12 cellular contexts compared by ENCODE assay signal in the genomic region with DNA sequence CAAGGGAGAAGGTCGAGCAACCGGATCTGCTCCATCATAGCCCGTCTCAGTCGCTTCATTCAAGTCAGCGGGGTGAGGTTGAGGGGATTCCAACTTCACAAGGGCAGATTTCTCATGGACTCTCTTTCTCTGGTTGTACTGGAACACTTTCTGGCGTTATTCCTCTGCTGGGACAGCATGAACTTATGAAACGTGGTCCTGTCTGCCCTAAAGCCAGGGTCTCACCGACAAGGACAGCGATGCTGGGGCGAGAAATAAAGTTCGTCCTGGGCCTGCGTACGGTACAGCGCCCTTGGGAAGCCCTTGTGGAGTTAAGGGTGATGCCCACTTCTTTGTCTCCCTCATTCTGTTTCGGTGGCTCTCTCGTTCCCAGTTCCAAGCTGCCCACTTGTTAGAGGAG. TPM values are rescaled to one million over a fixed set of nuclear protein-coding genes. Genes with fewer than 3 reads are reported as not detected.
A peak's percentile ranks its signal among the peaks of the same experiment; 100 is the strongest.
DNase-seq lines count a peak whose midpoint lies in the region; ATAC-seq and TF ChIP-seq lines count a peak whose summit lies in the region.
"Had no signal": no experiment of that assay in that cellular context is flagged by ENCODE, and none has a peak within 500 bp of the region (broad histone marks: within the 10 kb centered on the region; RNA-seq: fewer than 3 reads in every experiment).

No MANE protein-coding gene starts in this region.

- no peak for ATAC-seq in activated CD8-positive, alpha-beta T cell treated with anti-CD3 and anti-CD28 coated beads, Interleukin-2, amount 10 ng/mL, durations not matched to agents 7 days and 5 days
- ATAC-seq in activated CD8-positive, alpha-beta T cell treated with anti-CD3 and anti-CD28 coated beads for 36 hours, result no peak

- H3K4me1 Mint-ChIP-seq in activated CD8-positive, alpha-beta T cell treated with anti-CD3 and anti-CD28 coated beads, Interleukin-2, amount 10 ng/mL, durations not matched to agents 7 days and 5 days (ENCODE audit: low read depth), result peaks cover 22% of the 10 kb centered on the region
- peaks cover 8% of the 10 kb centered on the region for H3K4me1 Mint-ChIP-seq in activated CD8-positive, alpha-beta T cell treated with anti-CD3 and anti-CD28 coated beads for 36 hours (ENCODE audit: low read depth)

- intact Hi-C loops in activated CD8-positive, alpha-beta T cell treated with anti-CD3 and anti-CD28 coated beads for 36 hours (cut with micrococcal nuclease), result no loop called here

- H3K9ac ChIP-seq in OCI-LY3 (ENCODE audit: low read length), result no peak overlapping the region
- H3K9ac ChIP-seq in smooth muscle cell (ENCODE audit: low read depth), result no peak overlapping the region

- H2AFZ ChIP-seq in OCI-LY3 (ENCODE audit: low read depth, low read length), result no peak overlapping the region
- no peak overlapping the region for H2AFZ ChIP-seq in smooth muscle cell (ENCODE audit: low read depth)

- peaks cover 21% of the 10 kb centered on the region for H3K36me3 Mint-ChIP-seq in activated CD8-positive, alpha-beta T cell treated with anti-CD3 and anti-CD28 coated beads, Interleukin-2, amount 10 ng/mL, durations not matched to agents 7 days and 5 days (ENCODE audit: low read depth)
- peaks cover 18% of the 10 kb centered on the region for H3K36me3 Mint-ChIP-seq in activated CD8-positive, alpha-beta T cell treated with anti-CD3 and anti-CD28 coated beads for 36 hours (ENCODE audit: low read depth)

- H3K27ac Mint-ChIP-seq in activated CD8-positive, alpha-beta T cell treated with anti-CD3 and anti-CD28 coated beads, Interleukin-2, amount 10 ng/mL, durations not matched to agents 7 days and 5 days, result peak overlapping the region; percentile 64
- no peak overlapping the region for H3K27ac Mint-ChIP-seq in activated CD8-positive, alpha-beta T cell treated with anti-CD3 and anti-CD28 coated beads for 36 hours

- H3K36me3 ChIP-seq in OCI-LY3 (replicated peaks; ENCODE audit: low read depth, low read length), result peaks cover 40% of the 10 kb centered on the region
- H3K36me3 ChIP-seq in smooth muscle cell (ENCODE audit: low read depth), result no peaks in the 10 kb centered on the region

- no peak for DNase-seq in activated CD8-positive, alpha-beta T cell treated with anti-CD3 and anti-CD28 coated beads, Interleukin-2, amount 10 ng/mL, durations not matched to agents 7 days and 5 days
- DNase-seq in activated CD8-positive, alpha-beta T cell treated with anti-CD3 and anti-CD28 coated beads for 36 hours, result no peak
- DNase-seq in foreskin fibroblast, result no peak
- no peak for DNase-seq in smooth muscle cell (lab: John Stamatoyannopoulos, UW; ENCODE audit: unreplicated experiment)
- no peak for DNase-seq in SHP77 (lab: John Stamatoyannopoulos, UW)
- DNase-seq in hippocampal formation (lab: John Stamatoyannopoulos, UW), result no peak
- no peak for DNase-seq in NCI-H345 treated with DMSO at 0.1 percent for 48 hours (lab: John Stamatoyannopoulos, UW; ENCODE audit: unreplicated experiment)
- DNase-seq: dermis blood vessel endothelial cell; NCI-H510A treated with DMSO at 0.1 percent for 48 hours; stimulated activated CD4-positive, alpha-beta T cell treated with anti-CD3 and anti-CD28 coated beads, Interleukin-1b, Interleukin-23, amount 100 ng/mL, for 48 hours had no signal

- POLR2A ChIA-PET in activated CD8-positive, alpha-beta T cell treated with anti-CD3 and anti-CD28 coated beads, Interleukin-2, amount 10 ng/mL, durations not matched to agents 7 days and 5 days (lab: Charles Lee), result no interaction called here
- POLR2A ChIA-PET in activated CD8-positive, alpha-beta T cell treated with anti-CD3 and anti-CD28 coated beads for 36 hours (lab: Charles Lee), result no interaction called here

- H3K4me2 ChIP-seq in OCI-LY3 (ENCODE audit: low read length), result peak overlapping the region; percentile 96
- peak overlapping the region; percentile 93 for H3K4me2 ChIP-seq in smooth muscle cell

- CTCF ChIA-PET in activated CD8-positive, alpha-beta T cell treated with anti-CD3 and anti-CD28 coated beads, Interleukin-2, amount 10 ng/mL, durations not matched to agents 7 days and 5 days (lab: Charles Lee), result interaction anchor here (1.5 kb wide), 1 partner anchor 107 kb away, joined by 4 read pairs; no protein-coding TSS in a partner anchor
- CTCF ChIA-PET in activated CD8-positive, alpha-beta T cell treated with anti-CD3 and anti-CD28 coated beads for 36 hours (lab: Charles Lee), result no interaction called here

- peak overlapping the region; percentile 83 for H3K4me3 ChIP-seq in OCI-LY3 (ENCODE audit: low read length)
- peak overlapping the region; percentile 87 for H3K4me3 ChIP-seq in foreskin fibroblast (ENCODE audit: low read depth in 1 of 2, low read length in 2 of 2)
- H3K4me3 ChIP-seq in smooth muscle cell, result peak overlapping the region; percentile 78

- H3K9me3 ChIP-seq in OCI-LY3 (ENCODE audit: insufficient read depth, low read length), result no peaks in the 10 kb centered on the region
- H3K9me3 ChIP-seq in smooth muscle cell (replicated peaks; ENCODE audit: low read depth), result no peaks in the 10 kb centered on the region

- no peaks in the 10 kb centered on the region for H3K27me3 Mint-ChIP-seq in activated CD8-positive, alpha-beta T cell treated with anti-CD3 and anti-CD28 coated beads, Interleukin-2, amount 10 ng/mL, durations not matched to agents 7 days and 5 days (ENCODE audit: low read depth)
- no peaks in the 10 kb centered on the region for H3K27me3 Mint-ChIP-seq in activated CD8-positive, alpha-beta T cell treated with anti-CD3 and anti-CD28 coated beads for 36 hours

- no peak for TF ChIP-seq CTCF in activated CD8-positive, alpha-beta T cell treated with anti-CD3 and anti-CD28 coated beads for 36 hours (IDR thresholded peaks at IDR 0.05)
- TF ChIP-seq CTCF in OCI-LY3 (IDR thresholded peaks at IDR 0.05; ENCODE audit: low read depth, low read length) (no peak), foreskin fibroblast (IDR thresholded peaks at IDR 0.05; ENCODE audit: low read depth, low read length) (no peak), smooth muscle cell (IDR thresholded peaks at IDR 0.05; ENCODE audit: borderline replicate concordance, insufficient read depth, poor library complexity, severe bottlenecking) (no peak)

- no peaks in the 10 kb centered on the region for H3K9me3 Mint-ChIP-seq in activated CD8-positive, alpha-beta T cell treated with anti-CD3 and anti-CD28 coated beads, Interleukin-2, amount 10 ng/mL, durations not matched to agents 7 days and 5 days (ENCODE audit: insufficient read depth)
- H3K9me3 Mint-ChIP-seq in activated CD8-positive, alpha-beta T cell treated with anti-CD3 and anti-CD28 coated beads for 36 hours, result peaks cover 2% of the 10 kb centered on the region

- H3K27ac ChIP-seq in OCI-LY3 (ENCODE audit: low read length) (no peak overlapping the region), smooth muscle cell (ENCODE audit: low read depth) (no peak overlapping the region)

- peak overlapping the region; percentile 91 for H3K4me3 Mint-ChIP-seq in activated CD8-positive, alpha-beta T cell treated with anti-CD3 and anti-CD28 coated beads, Interleukin-2, amount 10 ng/mL, durations not matched to agents 7 days and 5 days
- H3K4me3 Mint-ChIP-seq in activated CD8-positive, alpha-beta T cell treated with anti-CD3 and anti-CD28 coated beads for 36 hours, result no peak overlapping the region

- no peaks in the 10 kb centered on the region for H3K27me3 ChIP-seq in OCI-LY3 (ENCODE audit: low read depth, low read length)
- no peaks in the 10 kb centered on the region for H3K27me3 ChIP-seq in smooth muscle cell (ENCODE audit: low read depth)

- peaks cover 26% of the 10 kb centered on the region for H3K4me1 ChIP-seq in OCI-LY3 (ENCODE audit: low read length)
- H3K4me1 ChIP-seq in smooth muscle cell (ENCODE audit: low read depth), result peaks cover 16% of the 10 kb centered on the region

- peaks cover 11% of the 10 kb centered on the region; the same call in 1 of the 2 replicates for H4K20me1 ChIP-seq in OCI-LY3 (ENCODE audit: insufficient read depth, low read length)
- H4K20me1 ChIP-seq in smooth muscle cell (ENCODE audit: low read depth), result peaks cover 10% of the 10 kb centered on the region

- H3K79me2 ChIP-seq in OCI-LY3 (ENCODE audit: low read length) (peaks cover 54% of the 10 kb centered on the region), smooth muscle cell (ENCODE audit: low read depth) (peaks cover 32% of the 10 kb centered on the region)

- WGBS in smooth muscle cell (ENCODE audit: low lambda C conversion rate), result 81% methylated on average over 16 of the region's 16 CpGs

- peaks cover 8% of the 10 kb centered on the region for H3F3A ChIP-seq in smooth muscle cell (ENCODE audit: low read depth)

RNA-seq across cellular contexts. Expression of gene FLVCR1, which starts 1.3 kb away (rescaled TPM):
- 10 to 100 TPM; 11.7 to 12.6 TPM for total RNA-seq in activated CD8-positive, alpha-beta T cell treated with anti-CD3 and anti-CD28 coated beads, Interleukin-2, amount 10 ng/mL, durations not matched to agents 7 days and 5 days
- total RNA-seq in activated CD8-positive, alpha-beta T cell treated with anti-CD3 and anti-CD28 coated beads for 36 hours, result 10 to 100 TPM; 11.9 to 12.2 TPM
- 4.4 and 5.5 TPM in 2 replicates for total RNA-seq in smooth muscle cell
- polyA plus RNA-seq in smooth muscle cell, result 3.9 and 4.0 TPM in 2 replicates

RNA-seq across cellular contexts. Expression of gene SPATA45, which starts 9.3 kb away (rescaled TPM):
- not detected for total RNA-seq in activated CD8-positive, alpha-beta T cell treated with anti-CD3 and anti-CD28 coated beads, Interleukin-2, amount 10 ng/mL, durations not matched to agents 7 days and 5 days
- total RNA-seq in activated CD8-positive, alpha-beta T cell treated with anti-CD3 and anti-CD28 coated beads for 36 hours, result not detected
- not detected in 2 replicates for total RNA-seq in smooth muscle cell
- 0.58 and 1.2 TPM in 2 replicates for polyA plus RNA-seq in smooth muscle cell
- total RNA-seq: dermis blood vessel endothelial cell, left lobe of liver had no signal
